8 cellular contexts compared by ENCODE assay signal in the genomic region with DNA sequence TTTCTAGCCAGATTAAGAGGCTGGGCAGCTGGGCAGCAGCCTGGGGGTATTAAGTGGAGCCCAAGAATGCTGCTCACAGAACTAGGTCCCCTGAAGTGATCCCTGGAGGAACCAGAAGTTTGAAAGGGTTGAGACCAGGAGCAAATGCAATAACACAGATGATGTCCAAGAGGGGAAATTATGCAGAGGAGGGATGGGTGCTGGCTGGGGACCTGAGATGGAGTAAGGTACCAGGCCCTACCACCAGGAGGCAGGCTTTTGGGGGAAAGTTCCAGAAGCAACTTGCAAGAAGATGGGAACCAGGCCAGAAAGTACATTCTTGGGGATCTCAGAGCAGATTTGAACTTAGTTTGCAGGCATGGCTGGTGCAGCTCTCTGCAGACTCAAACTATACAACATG.
A peak's percentile ranks its signal among the peaks of the same experiment; 100 is the strongest.
DNase-seq lines count a peak whose midpoint lies in the region; TF ChIP-seq lines count a peak whose summit lies in the region.

No MANE protein-coding gene starts in this region.

- H3K27me3 ChIP-seq in brain microvascular endothelial cell (replicated peaks), result no peaks in the 10 kb centered on the region
- peaks cover 0 to 4% of the 10 kb centered on the region in 2 experiments for H3K27me3 ChIP-seq in mesenchymal stem cell (ENCODE audit: control insufficient read depth in 1 of 2, insufficient read depth in 1 of 2, low read length in 2 of 2)

- TF ChIP-seq CTCF in GM12874 (IDR thresholded peaks at IDR 0.05; ENCODE audit: insufficient read depth, low read depth, low read length) (peak; percentile 61), brain microvascular endothelial cell (IDR thresholded peaks at IDR 0.05; ENCODE audit: low read depth, low read length, missing control alignments) (peak; percentile 71)

- H2BK120ac ChIP-seq in mesenchymal stem cell (ENCODE audit: low read depth, low read length), result no peak overlapping the region

- no peak overlapping the region for H3K4ac ChIP-seq in mesenchymal stem cell (ENCODE audit: low read depth in 1 of 2, low read length in 2 of 2)

- H3K4me3 ChIP-seq in brain microvascular endothelial cell (ENCODE audit: low read depth, low read length), result no peak overlapping the region
- H3K4me3 ChIP-seq in mesenchymal stem cell (ENCODE audit: insufficient read depth in 1 of 2, low read depth in 1 of 2, low read length in 2 of 2), result no peak overlapping the region

- H2BK5ac ChIP-seq in mesenchymal stem cell (ENCODE audit: low read depth, low read length, poor library complexity, severe bottlenecking), result no peak overlapping the region

- no peak overlapping the region for H2AK5ac ChIP-seq in mesenchymal stem cell (ENCODE audit: low read length, severe bottlenecking)

- DNase-seq in SW480 (ENCODE audit: low spot score), result peak; percentile 74
- peak; percentile 63 for DNase-seq in brain microvascular endothelial cell
- DNase-seq in mesenchymal stem cell, result peak; percentile 25
- DNase-seq in NCI-H128 (lab: John Stamatoyannopoulos, UW; ENCODE audit: unreplicated experiment), result no peak
- DNase-seq in HuH-7 (ENCODE audit: low spot score), result no peak
- DNase-seq in NCI-H1417 (lab: John Stamatoyannopoulos, UW), result no peak
- no peak for DNase-seq in NCI-H510A (lab: John Stamatoyannopoulos, UW)

- H3K79me1 ChIP-seq in mesenchymal stem cell (replicated peaks; ENCODE audit: low read length, poor library complexity, severe bottlenecking), result no peaks in the 10 kb centered on the region

- peaks cover 13% of the 10 kb centered on the region for H3K9me3 ChIP-seq in mesenchymal stem cell (ENCODE audit: control insufficient read depth, low read length)

- H3K27ac ChIP-seq in brain microvascular endothelial cell (no peak overlapping the region), mesenchymal stem cell (ENCODE audit: low read length, poor library complexity, severe bottlenecking) (no peak overlapping the region)

- no peak overlapping the region for H2BK12ac ChIP-seq in mesenchymal stem cell (ENCODE audit: low read length in 2 of 2)

- H3K4me2 ChIP-seq in mesenchymal stem cell (ENCODE audit: low read length, poor library complexity, severe bottlenecking), result no peak overlapping the region

- no peak overlapping the region for H2BK15ac ChIP-seq in mesenchymal stem cell (ENCODE audit: low read depth, poor library complexity, severe bottlenecking)

- no peak overlapping the region for H3K9ac ChIP-seq in mesenchymal stem cell (ENCODE audit: low read length)

- no peak overlapping the region for H4K91ac ChIP-seq in mesenchymal stem cell (ENCODE audit: low read length)

- H3K36me3 ChIP-seq in brain microvascular endothelial cell (replicated peaks) (no peaks in the 10 kb centered on the region), mesenchymal stem cell (ENCODE audit: control insufficient read depth in 1 of 2, insufficient read depth in 2 of 2, low read depth in 1 of 2, low read length in 2 of 2) (no peaks in the 10 kb centered on the region)

- H2AFZ ChIP-seq in mesenchymal stem cell (ENCODE audit: low read depth, low read length), result no peak overlapping the region

- no peak overlapping the region for H3K14ac ChIP-seq in mesenchymal stem cell (ENCODE audit: low read length in 2 of 2)

- H3K23ac ChIP-seq in mesenchymal stem cell (ENCODE audit: low read length in 2 of 2), result no peak overlapping the region

- no peak overlapping the region for H3K18ac ChIP-seq in mesenchymal stem cell (ENCODE audit: low read depth in 1 of 2, low read length in 2 of 2)

- no peak overlapping the region for H4K8ac ChIP-seq in mesenchymal stem cell (ENCODE audit: low read length)

- no peaks in the 10 kb centered on the region for H3K4me1 ChIP-seq in mesenchymal stem cell (ENCODE audit: control insufficient read depth, insufficient read depth, low read depth, low read length)

- in situ Hi-C loops in brain microvascular endothelial cell (cut with HindIII; ENCODE audit: low pct_ligation_motif_present, low sequenced_read_pairs), result no loop called here

Comparison
In these comparisons a context has a peak if more than half of its experiments do, and no peak if none do; other contexts are left out.
1. DNase-seq: peak in SW480 (single experiment), brain microvascular endothelial cell (single experiment) and mesenchymal stem cell (single experiment); none in NCI-H128 (single experiment), HuH-7 (single experiment), NCI-H1417 (0 of 3) and NCI-H510A (single experiment).